Comparison of ENCODE assay signal across 8 cellular contexts in genomic region chr5:68406767-68407232, GRCh38.
DNase-seq lines count a peak whose midpoint lies in the region; ATAC-seq and TF ChIP-seq lines count a peak whose summit lies in the region.

No MANE protein-coding gene starts in this region.

- POLR2A ChIA-PET in activated CD8-positive, alpha-beta T cell treated with anti-CD3 and anti-CD28 coated beads, Interleukin-2, amount 10 ng/mL, durations not matched to agents 7 days and 5 days (lab: Charles Lee) = interaction anchor here (0.7 kb wide), 1 partner anchor 23 kb away, joined by 4 read pairs; no protein-coding TSS in a partner anchor

- H3K4me1 ChIP-seq in parathyroid adenoma = peaks cover 12% of the 10 kb centered on the region

- no peaks in the 10 kb centered on the region for H3K36me3 ChIP-seq in parathyroid adenoma (ENCODE audit: control insufficient read depth, insufficient read depth, low read length)

- no peaks in the 10 kb centered on the region for H3K27me3 Mint-ChIP-seq in activated CD8-positive, alpha-beta T cell treated with anti-CD3 and anti-CD28 coated beads, Interleukin-2, amount 10 ng/mL, durations not matched to agents 7 days and 5 days (ENCODE audit: low read depth)

- no peaks in the 10 kb centered on the region for H3K9me3 ChIP-seq in parathyroid adenoma (ENCODE audit: control insufficient read depth, low read length)

- H3K27ac ChIP-seq in C4-2B (peak overlapping the region; percentile 36; the same call in 1 of the 2 replicates), parathyroid adenoma (peak overlapping the region; percentile 11)

- peak overlapping the region; percentile 55 for H3K4me3 Mint-ChIP-seq in activated CD8-positive, alpha-beta T cell treated with anti-CD3 and anti-CD28 coated beads, Interleukin-2, amount 10 ng/mL, durations not matched to agents 7 days and 5 days

- no peaks in the 10 kb centered on the region for H3K27me3 ChIP-seq in parathyroid adenoma (ENCODE audit: control insufficient read depth, insufficient read depth, low read length)

- DNase-seq in GM19240 (ENCODE audit: insufficient read length, low spot score) (peak; percentile 24), NCI-H146 (lab: John Stamatoyannopoulos, UW) (no peak), NCI-H1092 treated with DMSO at 0.1 percent for 48 hours (lab: John Stamatoyannopoulos, UW) (no peak)
- peak; percentile 40 for DNase-seq in activated CD8-positive, alpha-beta T cell treated with anti-CD3 and anti-CD28 coated beads, Interleukin-2, amount 10 ng/mL, durations not matched to agents 7 days and 5 days
- DNase-seq in activated CD4-positive, CD25-positive, alpha-beta regulatory T cell treated with anti-CD3 and anti-CD28 coated beads, Interleukin-2, amount 50 U/mL, for 72 hours = no peak

- peak; percentile 90 for ATAC-seq in HG03139 (IDR thresholded peaks at IDR 0.05; ENCODE audit: unreplicated experiment)
- peak; percentile 55 for ATAC-seq in activated CD8-positive, alpha-beta T cell treated with anti-CD3 and anti-CD28 coated beads, Interleukin-2, amount 10 ng/mL, durations not matched to agents 7 days and 5 days

- peaks cover 4% of the 10 kb centered on the region for H3K9me3 Mint-ChIP-seq in activated CD8-positive, alpha-beta T cell treated with anti-CD3 and anti-CD28 coated beads, Interleukin-2, amount 10 ng/mL, durations not matched to agents 7 days and 5 days (ENCODE audit: insufficient read depth)

- peaks cover 33% of the 10 kb centered on the region for H3K4me1 Mint-ChIP-seq in activated CD8-positive, alpha-beta T cell treated with anti-CD3 and anti-CD28 coated beads, Interleukin-2, amount 10 ng/mL, durations not matched to agents 7 days and 5 days (ENCODE audit: low read depth)

- no peak overlapping the region for H3K9ac ChIP-seq in parathyroid adenoma

- H3K4me2 ChIP-seq in parathyroid adenoma (ENCODE audit: low read length) = peak overlapping the region; percentile 12

- H3K4me3 ChIP-seq in parathyroid adenoma (ENCODE audit: low read depth, low read length) = no peak overlapping the region

- peaks cover 4% of the 10 kb centered on the region for H3K36me3 Mint-ChIP-seq in activated CD8-positive, alpha-beta T cell treated with anti-CD3 and anti-CD28 coated beads, Interleukin-2, amount 10 ng/mL, durations not matched to agents 7 days and 5 days (ENCODE audit: low read depth)

- CTCF ChIA-PET in activated CD8-positive, alpha-beta T cell treated with anti-CD3 and anti-CD28 coated beads, Interleukin-2, amount 10 ng/mL, durations not matched to agents 7 days and 5 days (lab: Charles Lee) = interaction anchor here (0.5 to 2.1 kb wide), 4 partner anchors 28 to 120 kb away, joined by 3 to 16 read pairs (median 6); no protein-coding TSS in a partner anchor

- H3K79me2 ChIP-seq in parathyroid adenoma = no peaks in the 10 kb centered on the region

- H3K27ac Mint-ChIP-seq in activated CD8-positive, alpha-beta T cell treated with anti-CD3 and anti-CD28 coated beads, Interleukin-2, amount 10 ng/mL, durations not matched to agents 7 days and 5 days = peak overlapping the region; percentile 88

- TF ChIP-seq CTCF in C4-2B (conservative IDR thresholded peaks at IDR 0.05) (no peak), parathyroid adenoma (IDR thresholded peaks at IDR 0.05) (no peak)

- peak overlapping the region; percentile 70 for H2AFZ ChIP-seq in parathyroid adenoma

Comparison
In these comparisons a context has a peak if more than half of its experiments do, and no peak if none do; other contexts are left out.
1. DNase-seq: peak in GM19240 (single experiment) and activated CD8-positive, alpha-beta T cell treated with anti-CD3 and anti-CD28 coated beads, Interleukin-2, amount 10 ng/mL, durations not matched to agents 7 days and 5 days (single experiment); none in NCI-H146 (single experiment), activated CD4-positive, CD25-positive, alpha-beta regulatory T cell treated with anti-CD3 and anti-CD28 coated beads, Interleukin-2, amount 50 U/mL, for 72 hours (single experiment) and NCI-H1092 treated with DMSO at 0.1 percent for 48 hours (single experiment).